22 cellular contexts compared by ENCODE assay signal in genomic region chr18:50656396-50656795, GRCh38.
"Had no signal": no experiment of that assay in that cellular context is flagged by ENCODE, and none has a peak within 500 bp of the region (broad histone marks: within the 10 kb centered on the region; RNA-seq: fewer than 3 reads in every experiment).

No MANE protein-coding gene starts in this region.

- H3K27me3 ChIP-seq: foreskin keratinocyte, pancreas, right lobe of liver, thyroid gland, upper lobe of right lung had no signal

- DNase-seq: activated CD4-positive, alpha-beta T cell treated with anti-CD3 and anti-CD28 coated beads, Interleukin-2, amount 10 ng/mL, durations not matched to agents 7 days and 5 days; activated CD4-positive, CD25-positive, alpha-beta regulatory T cell treated with anti-CD3 and anti-CD28 coated beads, Interleukin-2, amount 50 U/mL, for 72 hours; activated CD8-positive, alpha-beta memory T cell treated with anti-CD3 and anti-CD28 coated beads, Interleukin-2, amount 10 ng/mL, durations not matched to agents 7 days and 5 days; activated CD8-positive, alpha-beta T cell treated with anti-CD3 and anti-CD28 coated beads for 36 hours; activated effector memory CD4-positive, alpha-beta T cell treated with anti-CD3 and anti-CD28 coated beads, Interleukin-2, amount 50 U/mL, for 16 hours; activated naive CD4-positive, alpha-beta T cell treated with anti-CD3 and anti-CD28 coated beads, Interleukin-2, amount 50 U/mL, for 16 hours; activated naive CD8-positive, alpha-beta T cell treated with anti-CD3 and anti-CD28 coated beads, Interleukin-2, amount 50 U/mL, for 24 hours; activated T-cell treated with anti-CD3 and anti-CD28 coated beads for 4 hours; effector CD8-positive, alpha-beta T cell; erythroblast; foreskin keratinocyte; hippocampal formation; midbrain; nephron progenitor cell; pancreas; right lobe of liver; stimulated activated CD4-positive, alpha-beta T cell treated with anti-CD3 and anti-CD28 coated beads, Interleukin-4, amount 100 ng/mL, for 1 hour; stimulated activated naive CD4-positive, alpha-beta T cell; T-cell; thyroid gland; upper lobe of right lung had no signal

- H3K9me3 ChIP-seq: pancreas, right lobe of liver, thyroid gland, upper lobe of right lung had no signal

- H3K4me3 ChIP-seq: pancreas, right lobe of liver, thyroid gland, upper lobe of right lung had no signal

- H3K4me1 ChIP-seq: foreskin keratinocyte, pancreas, upper lobe of right lung had no signal

- H3K36me3 ChIP-seq: pancreas, right lobe of liver, thyroid gland, upper lobe of right lung had no signal

- ATAC-seq: activated CD8-positive, alpha-beta memory T cell treated with anti-CD3 and anti-CD28 coated beads, Interleukin-2, amount 10 ng/mL, durations not matched to agents 7 days and 5 days; activated CD8-positive, alpha-beta T cell treated with anti-CD3 and anti-CD28 coated beads for 36 hours; activated naive CD8-positive, alpha-beta T cell treated with anti-CD3 and anti-CD28 coated beads, Interleukin-2, amount 50 U/mL, for 24 hours; foreskin keratinocyte; pancreas; right lobe of liver; T-cell; upper lobe of right lung had no signal

- H3K27ac ChIP-seq: foreskin keratinocyte, pancreas, right lobe of liver, upper lobe of right lung, VCaP had no signal
